ENCODE assay signal across 16 cellular contexts in the genomic region with DNA sequence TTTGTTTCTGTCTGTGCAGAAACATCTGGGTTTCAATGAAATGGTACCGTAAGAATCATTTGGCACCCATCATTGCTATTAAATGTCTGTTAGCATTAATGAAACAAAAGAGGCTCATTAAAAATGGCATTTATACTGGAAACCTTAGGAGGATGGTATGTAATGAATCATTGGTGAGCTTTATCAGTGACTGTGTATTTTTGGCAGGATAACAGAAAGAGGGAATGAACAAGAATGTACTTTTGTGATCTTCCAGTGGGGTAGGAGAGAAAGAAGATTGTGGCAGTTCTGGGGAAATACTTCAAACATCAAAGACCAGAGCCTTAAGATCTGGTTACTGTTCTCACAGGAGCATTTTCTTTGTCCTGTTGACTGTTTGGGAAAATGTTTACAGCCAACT. TPM values are rescaled to one million over a fixed set of nuclear protein-coding genes. Genes with fewer than 3 reads are reported as not detected.
DNase-seq lines count a peak whose midpoint lies in the region; ATAC-seq and TF ChIP-seq lines count a peak whose summit lies in the region.
"Had no signal": no experiment of that assay in that cellular context is flagged by ENCODE, and none has a peak within 500 bp of the region (broad histone marks: within the 10 kb centered on the region; RNA-seq: fewer than 3 reads in every experiment).

No MANE protein-coding gene starts in this region.

- DNase-seq in GM04503 (ENCODE audit: low read depth) (peak; percentile 68), fibroblast of peridontal ligament (ENCODE audit: extremely low read depth) (peak; percentile 83), renal cortical epithelial cell (ENCODE audit: low read depth) (peak; percentile 76), NCI-H2171 (lab: John Stamatoyannopoulos, UW) (no peak), nucleus accumbens (lab: John Stamatoyannopoulos, UW) (no peak)
- no peak for DNase-seq in activated CD4-positive, alpha-beta T cell treated with anti-CD3 and anti-CD28 coated beads, Interleukin-2, amount 50 U/mL, for 1 hour
- DNase-seq: activated CD4-positive, alpha-beta T cell treated with anti-CD3 and anti-CD28 coated beads, Interleukin-2, amount 50 U/mL, for 4 hours; activated effector memory CD4-positive, alpha-beta T cell treated with Interleukin-2 at 50 U/mL for 16 hours; left colon; MV-4-11; naive thymus-derived CD8-positive, alpha-beta T cell; NCI-H345; sigmoid colon; T-helper 1 cell had no signal

- ATAC-seq in SK-N-SH treated with all-trans-retinoic acid at 6 μM for 48 hours: peak; percentile 22
- no peak for ATAC-seq in HG03571 (IDR thresholded peaks at IDR 0.05; ENCODE audit: unreplicated experiment)
- ATAC-seq: left colon; naive thymus-derived CD8-positive, alpha-beta T cell had no signal

TF ChIP-seq in SK-N-SH treated with all-trans-retinoic acid at 6 μM for 48 hours, 23 proteins besides CTCF, POLR2A, EP300 and RAD21:
- TF ChIP-seq ZNF565 (CRISPR knock-in tag; conservative IDR thresholded peaks at IDR 0.05; ENCODE audit: low read depth): no peak
- TF ChIP-seq ISL1 (CRISPR knock-in tag; IDR thresholded peaks at IDR 0.05): peak; percentile 83
- no peak for TF ChIP-seq CSDC2 (CRISPR knock-in tag; IDR thresholded peaks at IDR 0.05)
- TF ChIP-seq, protein P1, sequence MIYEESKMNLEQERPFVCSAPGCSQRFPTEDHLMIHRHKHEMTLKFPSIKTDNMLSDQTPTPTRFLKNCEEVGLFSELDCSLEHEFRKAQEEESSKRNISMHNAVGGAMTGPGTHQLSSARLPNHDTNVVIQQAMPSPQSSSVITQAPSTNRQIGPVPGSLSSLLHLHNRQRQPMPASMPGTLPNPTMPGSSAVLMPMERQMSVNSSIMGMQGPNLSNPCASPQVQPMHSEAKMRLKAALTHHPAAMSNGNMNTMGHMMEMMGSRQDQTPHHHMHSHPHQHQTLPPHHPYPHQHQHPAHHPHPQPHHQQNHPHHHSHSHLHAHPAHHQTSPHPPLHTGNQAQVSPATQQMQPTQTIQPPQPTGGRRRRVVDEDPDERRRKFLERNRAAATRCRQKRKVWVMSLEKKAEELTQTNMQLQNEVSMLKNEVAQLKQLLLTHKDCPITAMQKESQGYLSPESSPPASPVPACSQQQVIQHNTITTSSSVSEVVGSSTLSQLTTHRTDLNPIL (CRISPR knock-in tag; IDR thresholded peaks at IDR 0.05; ENCODE audit: low read depth): 0 out of 2 replicates have a peak, but pooled peaks have one; percentile 66
- no peak for TF ChIP-seq ARNTL (CRISPR knock-in tag; IDR thresholded peaks at IDR 0.05; ENCODE audit: borderline replicate concordance, low read depth)
- 0 out of 2 replicates have a peak, but pooled peaks have one; percentile 20 for TF ChIP-seq SNAI2 (CRISPR knock-in tag; IDR thresholded peaks at IDR 0.05)
TF ChIP-seq in SK-N-SH treated with all-trans-retinoic acid at 6 μM for 48 hours: peak in this region for 3.

RNA-seq across cellular contexts. Expression of a gene that starts 4.7 kb away (rescaled TPM):
- 391 and 1,095 TPM in 2 replicates for total RNA-seq in renal cortical epithelial cell

Comparison
In these comparisons a context has a peak if more than half of its experiments do, and no peak if none do; other contexts are left out.
1. DNase-seq: peak in GM04503 (single experiment), fibroblast of peridontal ligament (single experiment) and renal cortical epithelial cell (single experiment); none in NCI-H2171 (single experiment), activated CD4-positive, alpha-beta T cell treated with anti-CD3 and anti-CD28 coated beads, Interleukin-2, amount 50 U/mL, for 1 hour (single experiment) and nucleus accumbens (0 of 56).